1 cellular context compared by ENCODE assay signal in the genomic region with DNA sequence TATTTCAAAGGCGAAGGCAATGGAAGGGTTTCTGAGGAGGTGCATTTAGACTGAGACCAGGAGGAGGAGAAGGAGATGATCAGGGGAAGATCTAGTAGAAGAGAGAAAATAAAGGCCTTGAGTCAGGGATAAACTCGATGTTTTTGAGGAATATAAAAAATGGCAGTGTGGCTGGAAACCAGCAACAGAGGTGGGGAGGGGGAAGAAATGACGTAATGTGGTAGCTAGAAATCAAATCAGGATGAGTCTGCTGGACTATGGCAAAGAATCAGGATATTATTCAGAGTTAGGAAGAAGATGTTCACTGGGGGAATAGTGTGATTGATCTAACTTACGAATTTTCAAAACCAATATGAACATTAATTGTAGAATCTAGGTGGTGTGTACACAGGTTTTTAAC.
A peak's percentile ranks its signal among the peaks of the same experiment; 100 is the strongest.
TF ChIP-seq lines count a peak whose summit lies in the region.

No MANE protein-coding gene starts in this region.

TF ChIP-seq in HepG2, 621 proteins besides CTCF, POLR2A, EP300 and RAD21 (continued from another document):
- TF ChIP-seq ATF7 (IDR thresholded peaks at IDR 0.05) (peak; percentile 94), ATF7 (CRISPR knock-in tag; IDR thresholded peaks at IDR 0.05) (no peak), ZBTB42 (CRISPR knock-in tag; IDR thresholded peaks at IDR 0.05) (no peak)
